ENCODE assay signal across 18 cellular contexts in genomic region chr3:81955908-81956307, GRCh38.
A peak's percentile ranks its signal among the peaks of the same experiment; 100 is the strongest.
DNase-seq lines count a peak whose midpoint lies in the region.
"Had no signal": no experiment of that assay in that cellular context is flagged by ENCODE, and none has a peak within 500 bp of the region (broad histone marks: within the 10 kb centered on the region; RNA-seq: fewer than 3 reads in every experiment).

No MANE protein-coding gene starts in this region.

- DNase-seq in NCI-H524 (lab: John Stamatoyannopoulos, UW) (peak; percentile 24 to 78), NCI-H524 treated with DMSO at 0.1 percent for 48 hours (lab: John Stamatoyannopoulos, UW) (no peak), NCI-H2029 treated with DMSO at 0.1 percent for 48 hours (lab: John Stamatoyannopoulos, UW) (peak; percentile 31), adipocyte (ENCODE audit: low read depth) (peak; percentile 8), islet precursor cell (no peak)
- no peak for DNase-seq in activated CD4-positive, alpha-beta T cell treated with anti-CD3 and anti-CD28 coated beads, Interleukin-2, amount 50 U/mL, for 4 hours
- DNase-seq in activated CD4-positive, alpha-beta T cell treated with anti-CD3 and anti-CD28 coated beads for 48 hours: no peak
- DNase-seq: ACHN; CD4-positive, alpha-beta T cell; DND-41; GDM1; Karpas-422; NCI-H146; NCI-H774; Peyer's patch; SIG-M5; T-helper 17 cell had no signal

- H3K36me3 ChIP-seq in adipocyte (ENCODE audit: control insufficient read depth, insufficient read depth, low read length, severe bottlenecking) (no peaks in the 10 kb centered on the region), skeletal muscle satellite cell (ENCODE audit: insufficient read depth, low read length) (no peaks in the 10 kb centered on the region)
- H3K36me3 ChIP-seq: Peyer's patch had no signal

- H3K9ac ChIP-seq in adipocyte (ENCODE audit: low read length): no peak overlapping the region
- H3K9ac ChIP-seq in skeletal muscle satellite cell (ENCODE audit: low read depth, low read length): no peak overlapping the region

- peak overlapping the region; percentile 57 for H3K4me3 ChIP-seq in adipocyte (ENCODE audit: low read length)
- no peak overlapping the region for H3K4me3 ChIP-seq in skeletal muscle satellite cell (ENCODE audit: low read length)
- H3K4me3 ChIP-seq: Peyer's patch had no signal

- H3K4me2 ChIP-seq in skeletal muscle satellite cell (ENCODE audit: low read length): peak overlapping the region; percentile 26

- H3K27me3 ChIP-seq in adipocyte (replicated peaks; ENCODE audit: control insufficient read depth, insufficient read depth, low read length) (no peaks in the 10 kb centered on the region), skeletal muscle satellite cell (ENCODE audit: control insufficient read depth, insufficient read depth, low read length) (no peaks in the 10 kb centered on the region)
- H3K27me3 ChIP-seq: Peyer's patch had no signal

- H3K4me1 ChIP-seq in adipocyte (ENCODE audit: control insufficient read depth, insufficient read depth, low read length) (peaks cover 8% of the 10 kb centered on the region), skeletal muscle satellite cell (ENCODE audit: control insufficient read depth, insufficient read depth, low read length) (no peaks in the 10 kb centered on the region)
- H3K4me1 ChIP-seq: Peyer's patch had no signal

- H3K9me3 ChIP-seq in adipocyte (ENCODE audit: control insufficient read depth, low read length) (no peaks in the 10 kb centered on the region), skeletal muscle satellite cell (replicated peaks; ENCODE audit: low read length) (no peaks in the 10 kb centered on the region)
- H3K9me3 ChIP-seq: Peyer's patch had no signal

Comparison
In these comparisons a context has a peak if more than half of its experiments do, and no peak if none do; other contexts are left out.
1. DNase-seq: peak in NCI-H524 (2 of 2), NCI-H2029 treated with DMSO at 0.1 percent for 48 hours (single experiment) and adipocyte (single experiment); none in NCI-H524 treated with DMSO at 0.1 percent for 48 hours (single experiment), activated CD4-positive, alpha-beta T cell treated with anti-CD3 and anti-CD28 coated beads, Interleukin-2, amount 50 U/mL, for 4 hours (0 of 2), activated CD4-positive, alpha-beta T cell treated with anti-CD3 and anti-CD28 coated beads for 48 hours (single experiment) and islet precursor cell (single experiment).